Comparison of ENCODE assay signal across 8 cellular contexts in genomic region chr14:89165189-89165809, GRCh38.
DNase-seq lines count a peak whose midpoint lies in the region; ATAC-seq and TF ChIP-seq lines count a peak whose summit lies in the region.

No MANE protein-coding gene starts in this region.

- no peak overlapping the region for H2BK5ac ChIP-seq in H9 (ENCODE audit: insufficient read length, low read length)

- H2AFZ ChIP-seq in H9 (ENCODE audit: low read length) (no peak overlapping the region), OCI-LY3 (ENCODE audit: low read depth, low read length) (peak overlapping the region; percentile 20; the same call in 1 of the 2 replicates)

- H2AK5ac ChIP-seq in H9 (ENCODE audit: insufficient read length, low read length), result no peak overlapping the region

- intact Hi-C loops in left ventricle myocardium superior (cut with micrococcal nuclease), result no loop called here
- intact Hi-C loops in uterus (cut with DNase I; ENCODE audit: low total_unique reads), result no loop called here
- intact Hi-C loops in posterior cingulate gyrus (cut with DNase I), result no loop called here

- peak overlapping the region; percentile 20 for H3K4me3 ChIP-seq in OCI-LY3 (ENCODE audit: low read length)
- peak overlapping the region in 1 of 2 donors; percentile 1 for H3K4me3 ChIP-seq in uterus

- H3K4me1 Mint-ChIP-seq in H9, result peaks cover 3 to 5% of the 10 kb centered on the region in 2 experiments

- H3K27me3 Mint-ChIP-seq in H9 (ENCODE audit: low read depth), result no peaks in the 10 kb centered on the region

- no peak overlapping the region for H2BK120ac ChIP-seq in H9 (ENCODE audit: low read depth, low read length, poor library complexity, severe bottlenecking)

- peak overlapping the region; percentile 15 to 65 (median 49); a peak in 2 of 7 replicates for H3K27ac Mint-ChIP-seq in H9

- no peak overlapping the region for H2BK20ac ChIP-seq in H9 (ENCODE audit: low read depth, low read length, poor library complexity, severe bottlenecking)

- H3K9me3 ChIP-seq in H9 (ENCODE audit: control insufficient read depth, low read depth, low read length) (no peaks in the 10 kb centered on the region), OCI-LY3 (ENCODE audit: insufficient read depth, low read length) (no peaks in the 10 kb centered on the region), uterus (no peaks in the 10 kb centered on the region)

- H3K4me2 ChIP-seq in H9 (ENCODE audit: insufficient read depth, insufficient read length, low read length) (no peak overlapping the region), OCI-LY3 (ENCODE audit: low read length) (peak overlapping the region; percentile 58)

- H3K23me2 ChIP-seq in H9 (ENCODE audit: insufficient read length, low read depth, low read length, poor library complexity, severe bottlenecking), result no peaks in the 10 kb centered on the region

- no peak for DNase-seq in H9
- no peak for DNase-seq in left ventricle myocardium superior
- no peak for DNase-seq in uterus
- no peak for DNase-seq in EL
- no peak for DNase-seq in dermis blood vessel endothelial cell
- DNase-seq in posterior cingulate gyrus, result no peak

- H3T11ph ChIP-seq in H9 (ENCODE audit: low read length), result no peak overlapping the region

- H2BK15ac ChIP-seq in H9 (ENCODE audit: low read depth, low read length), result no peak overlapping the region

- H3K9me3 Mint-ChIP-seq in H9, result no peaks in the 10 kb centered on the region; a peak in 2 of 5 replicates

- no peak overlapping the region for H4K5ac ChIP-seq in H9 (ENCODE audit: insufficient read length, low read depth, low read length)

- no peak overlapping the region for H3K56ac ChIP-seq in H9 (ENCODE audit: insufficient read length, low read depth, low read length)

- TF ChIP-seq POLR2A in uterus (IDR thresholded peaks at IDR 0.05), result no peak

- H3K27me3 ChIP-seq in H9 (ENCODE audit: insufficient read depth, low read length), result no peaks in the 10 kb centered on the region
- H3K27me3 ChIP-seq in OCI-LY3 (ENCODE audit: low read depth, low read length), result no peaks in the 10 kb centered on the region
- H3K27me3 ChIP-seq in uterus, result no peaks in the 10 kb centered on the region

- ATAC-seq in GM18858 (IDR thresholded peaks at IDR 0.05; ENCODE audit: unreplicated experiment) (peak; percentile 44), left ventricle myocardium superior (peak; percentile 60)

- no peak for TF ChIP-seq CTCF in H9 (conservative IDR thresholded peaks at IDR 0.05)
- TF ChIP-seq CTCF in OCI-LY3 (IDR thresholded peaks at IDR 0.05; ENCODE audit: low read depth, low read length), result no peak
- no peak for TF ChIP-seq CTCF in uterus (IDR thresholded peaks at IDR 0.05)

- H3K23ac ChIP-seq in H9 (ENCODE audit: insufficient read length, low read depth, low read length), result peak overlapping the region; percentile 62

- no CpG with 5 or more reads among the region's 9 CpGs for WGBS in H9 (ENCODE audit: extremely low coverage, insufficient read length, low lambda C conversion rate)

- no peak overlapping the region for H4K8ac ChIP-seq in H9 (replicated peaks; ENCODE audit: insufficient read length, low read depth, low read length)

- H2BK12ac ChIP-seq in H9 (ENCODE audit: insufficient read length, low read depth, low read length), result no peak overlapping the region

- no peaks in the 10 kb centered on the region for H3K4me1 ChIP-seq in H9 (ENCODE audit: insufficient read depth, low read length)
- peaks cover 19% of the 10 kb centered on the region for H3K4me1 ChIP-seq in OCI-LY3 (ENCODE audit: low read length)
- H3K4me1 ChIP-seq in uterus, result peaks cover 0 to 8% of the 10 kb centered on the region in 2 donors

- H3K9ac ChIP-seq in H9 (ENCODE audit: extremely low read depth, insufficient read length, low read length), result no peak overlapping the region
- H3K9ac ChIP-seq in OCI-LY3 (ENCODE audit: low read length), result no peak overlapping the region

- H3K14ac ChIP-seq in H9 (ENCODE audit: insufficient read depth, low read length), result no peak overlapping the region

- H4K20me1 ChIP-seq in H9 (ENCODE audit: control insufficient read depth, insufficient read depth, insufficient read length) (no peaks in the 10 kb centered on the region), OCI-LY3 (ENCODE audit: insufficient read depth, low read length) (no peaks in the 10 kb centered on the region)

- H3K36me3 Mint-ChIP-seq in H9 (ENCODE audit: insufficient read depth in 1 of 3, low read depth in 3 of 3), result peaks cover 48 to 63% (median 49%) of the 10 kb centered on the region in 3 experiments

- no peaks in the 10 kb centered on the region for H3K79me1 ChIP-seq in H9 (ENCODE audit: insufficient read depth, low read depth, low read length, poor library complexity, severe bottlenecking)

- no peaks in the 10 kb centered on the region for H3K36me3 ChIP-seq in OCI-LY3 (replicated peaks; ENCODE audit: low read depth, low read length)
- H3K36me3 ChIP-seq in uterus, result no peaks in the 10 kb centered on the region

- H3K27ac ChIP-seq in H9 (ENCODE audit: insufficient read length, low read depth, low read length) (no peak overlapping the region), OCI-LY3 (ENCODE audit: low read length) (no peak overlapping the region), uterus (peak overlapping the region; percentile 28 to 71)

- no peak overlapping the region for H3K4ac ChIP-seq in H9 (ENCODE audit: low read depth, low read length)

- H3K18ac ChIP-seq in H9 (ENCODE audit: insufficient read length, low read depth, low read length), result no peak overlapping the region

- H4K91ac ChIP-seq in H9 (ENCODE audit: insufficient read length, low read depth, low read length), result no peak overlapping the region

- no peak overlapping the region for H3K4me3 Mint-ChIP-seq in H9

- H3K79me2 ChIP-seq in H9 (ENCODE audit: insufficient read depth, low read length) (no peaks in the 10 kb centered on the region), OCI-LY3 (ENCODE audit: low read length) (no peaks in the 10 kb centered on the region)

Comparison
In these comparisons a context has a peak if more than half of its experiments do, and no peak if none do; other contexts are left out.
1. H3K27ac ChIP-seq: peak in uterus (2 of 2); none in H9 (single experiment) and OCI-LY3 (single experiment).